In the genomic region with DNA sequence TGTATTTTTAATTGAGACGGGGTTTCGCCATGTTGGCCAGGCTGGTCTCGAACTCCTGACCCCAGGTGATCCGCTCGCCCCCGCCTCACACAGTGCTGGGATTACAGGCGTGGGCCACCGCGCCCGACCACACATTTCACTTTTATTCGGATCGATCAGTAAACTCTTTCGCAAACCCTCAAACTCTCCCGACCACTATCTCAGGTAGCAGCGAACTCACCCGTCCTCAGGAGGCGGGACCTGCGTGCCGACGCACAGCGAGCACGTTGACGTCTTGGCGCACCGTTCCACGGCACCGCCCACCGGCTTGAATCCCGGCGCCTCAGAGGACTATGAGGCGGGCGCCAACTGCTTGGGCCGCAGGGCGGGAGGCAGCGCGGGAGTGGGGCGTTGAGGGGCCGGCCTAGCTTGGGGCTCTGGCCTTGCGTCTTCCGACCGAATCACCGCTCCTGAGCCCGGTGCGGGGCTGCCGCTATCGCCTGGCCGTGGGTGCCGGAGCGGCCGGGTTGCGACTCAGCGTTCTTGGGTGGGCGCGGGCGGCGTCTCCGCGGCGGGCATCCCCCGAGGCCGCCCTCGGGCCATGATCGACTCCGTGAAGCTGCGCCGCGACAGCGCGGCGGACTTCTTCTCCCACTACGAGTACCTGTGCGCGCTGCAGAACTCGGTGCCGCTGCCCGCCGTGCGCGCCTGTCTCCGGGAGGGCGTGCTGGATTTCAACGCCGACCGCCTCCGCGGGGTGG, we compare ENCODE assay signal across 8 cellular contexts. TPM values are rescaled to one million over a fixed set of nuclear protein-coding genes. Genes with fewer than 3 reads are reported as not detected.
DNase-seq lines count a peak whose midpoint lies in the region; ATAC-seq lines count a peak whose summit lies in the region.

A gene with protein sequence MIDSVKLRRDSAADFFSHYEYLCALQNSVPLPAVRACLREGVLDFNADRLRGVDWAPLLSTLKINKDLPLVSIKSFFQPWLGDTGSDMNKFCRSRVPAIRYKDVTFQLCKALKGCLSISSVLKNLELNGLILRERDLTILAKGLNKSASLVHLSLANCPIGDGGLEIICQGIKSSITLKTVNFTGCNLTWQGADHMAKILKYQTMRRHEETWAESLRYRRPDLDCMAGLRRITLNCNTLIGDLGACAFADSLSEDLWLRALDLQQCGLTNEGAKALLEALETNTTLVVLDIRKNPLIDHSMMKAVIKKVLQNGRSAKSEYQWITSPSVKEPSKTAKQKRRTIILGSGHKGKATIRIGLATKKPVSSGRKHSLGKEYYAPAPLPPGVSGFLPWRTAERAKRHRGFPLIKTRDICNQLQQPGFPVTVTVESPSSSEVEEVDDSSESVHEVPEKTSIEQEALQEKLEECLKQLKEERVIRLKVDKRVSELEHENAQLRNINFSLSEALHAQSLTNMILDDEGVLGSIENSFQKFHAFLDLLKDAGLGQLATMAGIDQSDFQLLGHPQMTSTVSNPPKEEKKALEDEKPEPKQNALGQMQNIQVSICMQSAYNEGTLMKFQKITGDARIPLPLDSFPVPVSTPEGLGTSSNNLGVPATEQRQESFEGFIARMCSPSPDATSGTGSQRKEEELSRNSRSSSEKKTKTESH (plus strand): TSS at position 305 of the 740 bp plus-strand sequence. CDS start 276 bp downstream, at position 581.

- no peaks in the 10 kb centered on the region for H3K27me3 Mint-ChIP-seq in activated CD4-positive, alpha-beta T cell treated with anti-CD3 and anti-CD28 coated beads, Interleukin-2, amount 10 ng/mL, durations not matched to agents 7 days and 5 days

- POLR2A ChIA-PET in activated CD4-positive, alpha-beta T cell treated with anti-CD3 and anti-CD28 coated beads, Interleukin-2, amount 10 ng/mL, durations not matched to agents 7 days and 5 days (lab: Charles Lee): interaction anchor here (0.6 to 1.3 kb wide), 2 partner anchors 21 to 61 kb away, joined by 3 to 4 read pairs; a partner anchor contains a TSS

- H3K9ac ChIP-seq in BLaER1 treated with 17β-estradiol and CSF1 and Interleukin-3, amounts not matched to agents 10 nM and 100 nM: peak within 1 kb of the TSS; percentile 78 to 92 (median 87)

- peak within 1 kb of the TSS; percentile 80 to 95 (median 91) for H3K4me2 ChIP-seq in BLaER1 treated with 17β-estradiol and CSF1 and Interleukin-3, amounts not matched to agents 10 nM and 100 nM

- peak within 1 kb of the TSS; percentile 97 for H3K27ac Mint-ChIP-seq in activated CD4-positive, alpha-beta T cell treated with anti-CD3 and anti-CD28 coated beads, Interleukin-2, amount 10 ng/mL, durations not matched to agents 7 days and 5 days

- peaks cover 27% of the 10 kb centered on the region for H3K36me3 Mint-ChIP-seq in activated CD4-positive, alpha-beta T cell treated with anti-CD3 and anti-CD28 coated beads, Interleukin-2, amount 10 ng/mL, durations not matched to agents 7 days and 5 days (ENCODE audit: low read depth)

- CTCF ChIA-PET in activated CD4-positive, alpha-beta T cell treated with anti-CD3 and anti-CD28 coated beads, Interleukin-2, amount 10 ng/mL, durations not matched to agents 7 days and 5 days (lab: Charles Lee): interaction anchor here (1.4 kb wide), 1 partner anchor 8 kb away, joined by 3 read pairs; no protein-coding TSS in a partner anchor

- peak; percentile 87 for DNase-seq in GM19240 (ENCODE audit: insufficient read length, low spot score)
- DNase-seq in NCI-H526 treated with DMSO at 0.1 percent for 48 hours (lab: John Stamatoyannopoulos, UW): peak; percentile 72
- peak; percentile 91 for DNase-seq in activated CD4-positive, alpha-beta T cell treated with anti-CD3 and anti-CD28 coated beads, Interleukin-2, amount 10 ng/mL, durations not matched to agents 7 days and 5 days
- peak; percentile 85 for DNase-seq in dedifferentiated amniotic fluid mesenchymal stem cell (ENCODE audit: extremely low spot score)
- peak; percentile 99 for DNase-seq in left kidney (ENCODE audit: low read depth, low spot score)
- DNase-seq in stimulated activated CD4-positive, alpha-beta T cell treated with anti-CD3 and anti-CD28 coated beads, Interleukin-1b, Interleukin-23, amount 100 ng/mL, for 48 hours: peak; percentile 91

- no peaks in the 10 kb centered on the region for H3K27me3 ChIP-seq in BLaER1 treated with 17β-estradiol and CSF1 and Interleukin-3, amounts not matched to agents 10 nM and 100 nM

- H3K4me3 Mint-ChIP-seq in activated CD4-positive, alpha-beta T cell treated with anti-CD3 and anti-CD28 coated beads, Interleukin-2, amount 10 ng/mL, durations not matched to agents 7 days and 5 days: no peak within 1 kb of the TSS

- peaks cover 0 to 24% (median 0%) of the 10 kb centered on the region in 11 experiments; a peak in 4 of 22 replicates for H4K20me1 ChIP-seq in BLaER1 treated with 17β-estradiol and CSF1 and Interleukin-3, amounts not matched to agents 10 nM and 100 nM

- no peaks in the 10 kb centered on the region for H3K9me3 ChIP-seq in BLaER1 treated with 17β-estradiol and CSF1 and Interleukin-3, amounts not matched to agents 10 nM and 100 nM (replicated peaks in 1 of 11)

- no peaks in the 10 kb centered on the region for H3K9me3 Mint-ChIP-seq in activated CD4-positive, alpha-beta T cell treated with anti-CD3 and anti-CD28 coated beads, Interleukin-2, amount 10 ng/mL, durations not matched to agents 7 days and 5 days

- peak within 1 kb of the TSS; percentile 72 to 96 (median 79) for H3K4me3 ChIP-seq in BLaER1 treated with 17β-estradiol and CSF1 and Interleukin-3, amounts not matched to agents 10 nM and 100 nM

- peaks cover 5 to 25% (median 14%) of the 10 kb centered on the region in 11 experiments; a peak in 21 of 22 replicates for H3K36me3 ChIP-seq in BLaER1 treated with 17β-estradiol and CSF1 and Interleukin-3, amounts not matched to agents 10 nM and 100 nM

- peak; percentile 99 for ATAC-seq in HG03457 (IDR thresholded peaks at IDR 0.05; ENCODE audit: unreplicated experiment)

- peaks cover 45% of the 10 kb centered on the region for H3K4me1 Mint-ChIP-seq in activated CD4-positive, alpha-beta T cell treated with anti-CD3 and anti-CD28 coated beads, Interleukin-2, amount 10 ng/mL, durations not matched to agents 7 days and 5 days

- H3K4me1 ChIP-seq in BLaER1 treated with 17β-estradiol and CSF1 and Interleukin-3, amounts not matched to agents 10 nM and 100 nM: peaks cover 7 to 43% (median 37%) of the 10 kb centered on the region in 10 experiments; a peak in 19 of 20 replicates

- H3K27ac ChIP-seq in BLaER1 treated with 17β-estradiol and CSF1 and Interleukin-3, amounts not matched to agents 10 nM and 100 nM: peak within 1 kb of the TSS; percentile 56 to 90 (median 82); a peak in 21 of 22 replicates

RNA-seq across cellular contexts. Expression of the gene that starts here (rescaled TPM):
- total RNA-seq in activated CD4-positive, alpha-beta T cell treated with anti-CD3 and anti-CD28 coated beads, Interleukin-2, amount 10 ng/mL, durations not matched to agents 7 days and 5 days: 10 to 100 TPM; 56.3 to 57.6 TPM

Comparison
In these comparisons a context has a peak if more than half of its experiments do, and no peak if none do; other contexts are left out.
1. Peak in every context shown above with its lines: DNase-seq, ATAC-seq, H3K4me3 ChIP-seq and H3K27ac ChIP-seq.